In genomic region chr3:128617270-128617556, GRCh38 we compare ENCODE assay signal across 8 cellular contexts. TPM values are rescaled to one million over a fixed set of nuclear protein-coding genes. Genes with fewer than 3 reads are reported as not detected.
DNase-seq lines count a peak whose midpoint lies in the region; ATAC-seq and TF ChIP-seq lines count a peak whose summit lies in the region.

No MANE protein-coding gene starts in this region.

- H3K27ac Mint-ChIP-seq in chondrocyte (ENCODE audit: unreplicated experiment) = peak overlapping the region; percentile 17
- H3K27ac Mint-ChIP-seq in naive thymus-derived CD8-positive, alpha-beta T cell = peak overlapping the region; percentile 93 to 99 (median 97)

- H3K9me3 Mint-ChIP-seq in chondrocyte (ENCODE audit: low read depth) = no peaks in the 10 kb centered on the region
- peaks cover 0 to 2% (median 0%) of the 10 kb centered on the region in 9 donors for H3K9me3 Mint-ChIP-seq in naive thymus-derived CD8-positive, alpha-beta T cell

- H3K36me3 Mint-ChIP-seq in chondrocyte (ENCODE audit: low read depth) = peaks cover 23% of the 10 kb centered on the region
- H3K36me3 Mint-ChIP-seq in naive thymus-derived CD8-positive, alpha-beta T cell = peaks cover 0 to 35% (median 9%) of the 10 kb centered on the region in 3 donors

- H3K27me3 ChIP-seq in HUES48 (ENCODE audit: control insufficient read depth, insufficient read depth, low read length) = no peaks in the 10 kb centered on the region

- peaks cover 39% of the 10 kb centered on the region for H3K36me3 ChIP-seq in HUES48 (ENCODE audit: control insufficient read depth, insufficient read depth, low read length)

- TF ChIP-seq CTCF in AG10803 (conservative IDR thresholded peaks at IDR 0.05; ENCODE audit: low read length) = no peak
- no peak for TF ChIP-seq CTCF in chondrocyte (IDR thresholded peaks at IDR 0.05)

- no peaks in the 10 kb centered on the region for H3K4me1 ChIP-seq in HUES48 (ENCODE audit: control insufficient read depth, insufficient read depth, low read length)

- peaks cover 21% of the 10 kb centered on the region for H3K4me1 Mint-ChIP-seq in chondrocyte (ENCODE audit: low read depth)
- H3K4me1 Mint-ChIP-seq in naive thymus-derived CD8-positive, alpha-beta T cell = peaks cover 13 to 32% (median 27%) of the 10 kb centered on the region in 4 donors

- POLR2A ChIA-PET in naive thymus-derived CD8-positive, alpha-beta T cell (lab: Charles Lee) = interaction anchor here (0.6 to 2.6 kb wide), 18 partner anchors 8 to 822 kb away, joined by 3 to 13 read pairs (median 5); partner anchors contain the start of genes IFT122, MBD4, RAB43 and RPN1

- no peaks in the 10 kb centered on the region for H3K9me3 ChIP-seq in HUES48 (ENCODE audit: control insufficient read depth, insufficient read depth, low read length)

- DNase-seq in AG10803 (ENCODE audit: low read depth) = no peak
- DNase-seq in chondrocyte (ENCODE audit: low spot score) = no peak
- no peak for DNase-seq in naive thymus-derived CD8-positive, alpha-beta T cell
- no peak for DNase-seq in SKM-1 treated with dmso at 0.1 percent for 144 hours (lab: John Stamatoyannopoulos, UW; ENCODE audit: unreplicated experiment)
- no peak for DNase-seq in AG20443 (ENCODE audit: low spot score)
- no peak for DNase-seq in GOT3 (lab: John Stamatoyannopoulos, UW)

- no peaks in the 10 kb centered on the region for H3K27me3 Mint-ChIP-seq in chondrocyte (ENCODE audit: low read depth)
- no peaks in the 10 kb centered on the region for H3K27me3 Mint-ChIP-seq in naive thymus-derived CD8-positive, alpha-beta T cell

- ATAC-seq in naive thymus-derived CD8-positive, alpha-beta T cell = peak; percentile 56 to 63
- ATAC-seq in HG03460 (IDR thresholded peaks at IDR 0.05; ENCODE audit: unreplicated experiment) = no peak

- H3K4me3 Mint-ChIP-seq in chondrocyte (ENCODE audit: unreplicated experiment) = peak overlapping the region; percentile 92
- peak overlapping the region; percentile 94 to 99 (median 97) for H3K4me3 Mint-ChIP-seq in naive thymus-derived CD8-positive, alpha-beta T cell

- H3K27ac ChIP-seq in HUES48 (ENCODE audit: low read depth, low read length) = peak overlapping the region; percentile 64

- H3K4me3 ChIP-seq in AG10803 (ENCODE audit: low read length) (peak overlapping the region; percentile 59), HUES48 (ENCODE audit: low read depth, low read length) (peak overlapping the region; percentile 77; the same call in 1 of the 2 replicates)

- H3K9ac ChIP-seq in HUES48 (ENCODE audit: low read depth, low read length) = peak overlapping the region; percentile 64

RNA-seq across cellular contexts. Expression of gene RPN1, which starts 33.4 kb away (rescaled TPM):
- total RNA-seq in chondrocyte = 209 to 293 TPM (median 213 TPM) in 3 replicates
- total RNA-seq in naive thymus-derived CD8-positive, alpha-beta T cell = 10 to 100 TPM; 76.2 to 79.6 TPM
- 100 to 1,000 TPM; 178 to 224 (median 179) TPM for polyA plus RNA-seq in naive thymus-derived CD8-positive, alpha-beta T cell
